In genomic region chrX:15906544-15906943, GRCh38 we compare ENCODE assay signal across 23 cellular contexts. TPM values are rescaled to one million over a fixed set of nuclear protein-coding genes. Genes with fewer than 3 reads are reported as not detected.
DNase-seq lines count a peak whose midpoint lies in the region; ATAC-seq, FAIRE-seq and TF ChIP-seq lines count a peak whose summit lies in the region.
"Had no signal": no experiment of that assay in that cellular context is flagged by ENCODE, and none has a peak within 500 bp of the region (broad histone marks: within the 10 kb centered on the region; RNA-seq: fewer than 3 reads in every experiment).

No MANE protein-coding gene starts in this region.

- H3K36me3 Mint-ChIP-seq in astrocyte (ENCODE audit: low read depth, unreplicated experiment) (no peaks in the 10 kb centered on the region), osteocyte (ENCODE audit: unreplicated experiment) (no peaks in the 10 kb centered on the region)

- TF ChIP-seq POLR2A in GM12892 (IDR thresholded peaks at IDR 0.05; ENCODE audit: low read depth, low read length), result no peak

- H3K4me3 ChIP-seq in DOHH2 (ENCODE audit: low read length), result no peak overlapping the region
- H3K4me3 ChIP-seq in astrocyte (ENCODE audit: insufficient read depth, low read depth, low read length), result no peak overlapping the region
- no peak overlapping the region for H3K4me3 ChIP-seq in right cardiac atrium (ENCODE audit: low read length)
- H3K4me3 ChIP-seq in ascending aorta, result no peak overlapping the region
- H3K4me3 ChIP-seq: GM12878, GM23248, PC-9 had no signal

- H3K9me3 Mint-ChIP-seq in astrocyte (ENCODE audit: unreplicated experiment) (no peaks in the 10 kb centered on the region), osteocyte (ENCODE audit: unreplicated experiment) (no peaks in the 10 kb centered on the region)

- FAIRE-seq in GM12892 (lab: Jason Lieb, UNC) (peak; percentile 83), astrocyte (lab: Jason Lieb, UNC) (peak; percentile 84)
- FAIRE-seq: D721Med, GM12878 had no signal

- H3K27ac Mint-ChIP-seq in astrocyte (ENCODE audit: unreplicated experiment) (no peak overlapping the region), osteocyte (ENCODE audit: unreplicated experiment) (no peak overlapping the region)

- H3K27me3 ChIP-seq in DOHH2 (ENCODE audit: control insufficient read depth, low read length) (no peaks in the 10 kb centered on the region), astrocyte (ENCODE audit: insufficient read depth, low read length) (no peaks in the 10 kb centered on the region), right cardiac atrium (ENCODE audit: control insufficient read depth, insufficient read depth) (no peaks in the 10 kb centered on the region), ascending aorta (no peaks in the 10 kb centered on the region)
- H3K27me3 ChIP-seq: BE2C had no signal

- intact Hi-C loops in right cardiac atrium (cut with DNase I) (no loop called here), ascending aorta (cut with DNase I) (no loop called here)

- no peak for TF ChIP-seq CTCF in DOHH2 (IDR thresholded peaks at IDR 0.05; ENCODE audit: low read depth, low read length, poor library complexity, severe bottlenecking)
- TF ChIP-seq CTCF in astrocyte (IDR thresholded peaks at IDR 0.05; ENCODE audit: insufficient read depth, low read depth, low read length), result no peak
- TF ChIP-seq CTCF in osteocyte (IDR thresholded peaks at IDR 0.05), result no peak
- TF ChIP-seq CTCF in ascending aorta (IDR thresholded peaks at IDR 0.05), result no peak

- 47% methylated on average over 4 of the region's 4 CpGs for WGBS in right cardiac atrium

- no peak overlapping the region for H2AFZ ChIP-seq in astrocyte (ENCODE audit: low read depth, low read length)
- H2AFZ ChIP-seq: GM23248, PC-9 had no signal

- H3F3A ChIP-seq in DOHH2 (ENCODE audit: control insufficient read depth, insufficient read depth), result peaks cover 11% of the 10 kb centered on the region

- H3K79me2 ChIP-seq in DOHH2 (ENCODE audit: control insufficient read depth, low read length) (no peaks in the 10 kb centered on the region), astrocyte (ENCODE audit: insufficient read depth, low read length) (no peaks in the 10 kb centered on the region)

- peaks cover 61% of the 10 kb centered on the region for H3K4me1 ChIP-seq in DOHH2 (ENCODE audit: control insufficient read depth, low read length)
- H3K4me1 ChIP-seq in astrocyte (ENCODE audit: insufficient read depth, low read length), result no peaks in the 10 kb centered on the region
- H3K4me1 ChIP-seq in right cardiac atrium (ENCODE audit: control insufficient read depth, insufficient read depth, low read length), result peaks cover 2% of the 10 kb centered on the region
- no peaks in the 10 kb centered on the region for H3K4me1 ChIP-seq in ascending aorta
- H3K4me1 ChIP-seq: BE2C had no signal

- no peaks in the 10 kb centered on the region for H3K27me3 Mint-ChIP-seq in astrocyte (ENCODE audit: low read depth, unreplicated experiment)
- H3K27me3 Mint-ChIP-seq in osteocyte (ENCODE audit: unreplicated experiment), result peaks cover 4% of the 10 kb centered on the region

- H3K4me3 Mint-ChIP-seq in astrocyte (ENCODE audit: unreplicated experiment), result no peak overlapping the region
- no peak overlapping the region for H3K4me3 Mint-ChIP-seq in osteocyte (ENCODE audit: unreplicated experiment)

- peak; percentile 47 to 55 for ATAC-seq in right cardiac atrium
- ATAC-seq: GM12878, HCT116 had no signal

- H3K4me1 Mint-ChIP-seq in astrocyte (ENCODE audit: low read depth, unreplicated experiment) (no peaks in the 10 kb centered on the region), osteocyte (ENCODE audit: unreplicated experiment) (no peaks in the 10 kb centered on the region)

- H3K4me2 ChIP-seq in DOHH2 (ENCODE audit: low read length) (peak overlapping the region; percentile 35), astrocyte (ENCODE audit: low read length) (no peak overlapping the region)
- H3K4me2 ChIP-seq: KMS-11, PC-9, SK-N-SH had no signal

- H3K9me3 ChIP-seq in DOHH2 (ENCODE audit: control insufficient read depth, insufficient read depth, low read length) (no peaks in the 10 kb centered on the region; the same call in 1 of the 2 replicates), astrocyte (ENCODE audit: insufficient read depth, low read depth, low read length) (no peaks in the 10 kb centered on the region), right cardiac atrium (ENCODE audit: control insufficient read depth, low read length) (no peaks in the 10 kb centered on the region), ascending aorta (no peaks in the 10 kb centered on the region)
- H3K9me3 ChIP-seq: BE2C, SK-N-SH had no signal

- H4K20me1 ChIP-seq in DOHH2 (ENCODE audit: control insufficient read depth, insufficient read depth, low read depth, low read length), result no peaks in the 10 kb centered on the region
- no peaks in the 10 kb centered on the region for H4K20me1 ChIP-seq in astrocyte (ENCODE audit: insufficient read depth, low read length)

- H3K9ac ChIP-seq in astrocyte (ENCODE audit: low read length), result no peak overlapping the region
- H3K9ac ChIP-seq: GM23248, KMS-11, SK-N-SH had no signal

- no peak overlapping the region for H3K27ac ChIP-seq in DOHH2 (ENCODE audit: low read depth, low read length)
- H3K27ac ChIP-seq in astrocyte (ENCODE audit: low read depth, low read length), result no peak overlapping the region
- no peak overlapping the region for H3K27ac ChIP-seq in right cardiac atrium (ENCODE audit: low read length)
- H3K27ac ChIP-seq in ascending aorta, result no peak overlapping the region
- H3K27ac ChIP-seq: GM23248, KMS-11, PC-9 had no signal

- DNase-seq in GM12892 (ENCODE audit: insufficient read length) (no peak), astrocyte (ENCODE audit: low read depth) (no peak), right cardiac atrium (no peak), osteocyte (ENCODE audit: extremely low spot score, unreplicated experiment) (no peak), ascending aorta (ENCODE audit: low spot score in 2 of 2) (no peak)
- no peak for DNase-seq in activated naive CD4-positive, alpha-beta T cell (lab: John Stamatoyannopoulos, UW)
- DNase-seq: BE2C, DMS79, GM23248, NCI-H1092 treated with DMSO at 0.1 percent for 48 hours, NCI-H146, NCI-H2029, NCI-H226, NCI-H510A treated with DMSO at 0.1 percent for 48 hours, PC-9, RPMI8226, SIG-M5, SK-N-SH had no signal

- no peaks in the 10 kb centered on the region for H3K9me2 ChIP-seq in DOHH2 (replicated peaks; ENCODE audit: control insufficient read depth, low read length)
- H3K9me2 ChIP-seq: SK-N-SH had no signal

- H3K36me3 ChIP-seq in DOHH2 (ENCODE audit: control insufficient read depth, low read length) (no peaks in the 10 kb centered on the region), astrocyte (ENCODE audit: insufficient read depth, low read length) (no peaks in the 10 kb centered on the region), ascending aorta (no peaks in the 10 kb centered on the region)
- H3K36me3 ChIP-seq: BE2C had no signal

RNA-seq across cellular contexts. Expression of gene AP1S2, which starts 51.9 kb away (rescaled TPM):
- 82.7 TPM for polyA plus RNA-seq in GM12892 (2012; ENCODE audit: missing spikeins)
- total RNA-seq in astrocyte (43.5 and 74.2 TPM in 2 replicates), right cardiac atrium (10 to 100 TPM; 70.6 to 81.0 (median 75.0) TPM), osteocyte (79.7 and 92.6 TPM in 2 replicates), ascending aorta (99.3 TPM)
- 66.8 TPM for polyA plus RNA-seq in right cardiac atrium
